Comparison of ENCODE assay signal across 25 cellular contexts in genomic region chr20:39291301-39291700, GRCh38.
DNase-seq lines count a peak whose midpoint lies in the region; ATAC-seq and TF ChIP-seq lines count a peak whose summit lies in the region.
"Had no signal": no experiment of that assay in that cellular context is flagged by ENCODE, and none has a peak within 500 bp of the region (broad histone marks: within the 10 kb centered on the region; RNA-seq: fewer than 3 reads in every experiment).

No MANE protein-coding gene starts in this region.

- H3K4me3 ChIP-seq in MG63 (no peak overlapping the region), astrocyte of the spinal cord (ENCODE audit: low read depth, low read length) (no peak overlapping the region)
- H3K4me3 ChIP-seq: cardiac muscle cell, ovary, thoracic aorta had no signal

- no peaks in the 10 kb centered on the region for H3K27me3 ChIP-seq in MG63
- H3K27me3 ChIP-seq: cardiac muscle cell, ovary had no signal

- DNase-seq in Daoy (ENCODE audit: low read depth) (peak; percentile 17), MG63 (peak; percentile 63), astrocyte of the spinal cord (ENCODE audit: low read depth, low spot score) (peak; percentile 39), medulla oblongata (ENCODE audit: extremely low spot score) (peak; percentile 20), NCI-H187 (lab: John Stamatoyannopoulos, UW) (no peak), activated gamma-delta T cell treated with Interleukin-2 at 50 U/mL for 16 hours (no peak), SKM-1 (lab: John Stamatoyannopoulos, UW; ENCODE audit: unreplicated experiment) (no peak)
- DNase-seq: activated CD8-positive, alpha-beta memory T cell treated with anti-CD3 and anti-CD28 coated beads, Interleukin-2, amount 50 U/mL, for 48 hours; activated effector memory CD4-positive, alpha-beta T cell treated with anti-CD3 and anti-CD28 coated beads, Interleukin-2, amount 50 U/mL, for 16 hours; DMS53; kidney glomerular epithelial cell; MM.1S; naive thymus-derived CD4-positive, alpha-beta T cell; NCI-H146; NCI-H2171 treated with DMSO at 0.1 percent for 48 hours; NCI-H69; ovary; SHP77; T-helper 1 cell had no signal

- H3K36me3 ChIP-seq in MG63, result no peaks in the 10 kb centered on the region
- H3K36me3 ChIP-seq: cardiac muscle cell, ovary, thoracic aorta had no signal

- no peaks in the 10 kb centered on the region for H3K9me3 ChIP-seq in MG63
- H3K9me3 ChIP-seq: ovary, thoracic aorta had no signal

- no peak for TF ChIP-seq CTCF in astrocyte of the spinal cord (IDR thresholded peaks at IDR 0.05; ENCODE audit: low read depth, low read length)

- in situ Hi-C loops in astrocyte of the spinal cord (cut with HindIII; ENCODE audit: low sequenced_read_pairs), result no loop called here

- ATAC-seq in esophagus mucosa, result no peak
- ATAC-seq: HCT116; naive thymus-derived CD4-positive, alpha-beta T cell; sciatic nerve; stimulated activated memory B cell treated with anti-CD40 and anti-IgM and Interleukin-4, amounts not matched to agents 10 μg/mL and 1 μg/mL and 100 μg/mL, for 72 hours had no signal

Comparison
In these comparisons a context has a peak if more than half of its experiments do, and no peak if none do; other contexts are left out.
1. DNase-seq: peak in Daoy (single experiment), MG63 (single experiment), astrocyte of the spinal cord (single experiment) and medulla oblongata (single experiment); none in NCI-H187 (0 of 2), activated gamma-delta T cell treated with Interleukin-2 at 50 U/mL for 16 hours (single experiment) and SKM-1 (single experiment).